ENCODE assay signal across 11 cellular contexts in the genomic region with DNA sequence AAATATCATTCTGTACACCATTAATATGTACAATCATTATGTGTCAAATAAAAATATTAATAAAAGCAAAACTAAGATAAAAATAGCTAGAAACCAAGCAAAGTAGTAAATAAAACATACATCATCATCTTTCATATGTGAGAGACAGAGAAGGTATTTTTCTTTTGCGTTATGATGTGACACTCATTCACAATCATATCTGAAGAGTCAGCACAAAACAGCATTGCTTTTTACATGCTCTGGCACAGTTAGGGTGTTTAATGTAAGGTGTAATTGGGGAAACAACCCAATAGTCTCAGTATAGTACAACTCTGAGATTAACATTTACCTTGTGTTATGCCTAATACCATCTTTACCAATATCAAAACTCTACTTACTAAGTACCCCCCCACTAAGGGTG.
"Had no signal": no experiment of that assay in that cellular context is flagged by ENCODE, and none has a peak within 500 bp of the region (broad histone marks: within the 10 kb centered on the region; RNA-seq: fewer than 3 reads in every experiment).

No MANE protein-coding gene starts in this region.

- H2AFZ ChIP-seq: GM23248, GM23338 had no signal

- H3K27ac ChIP-seq: GM23248 had no signal

- DNase-seq: GM23248, GOT3, H7, H9, HCEC 1CT, HFFc6 had no signal

- H3K9ac ChIP-seq: GM23248 had no signal

- H3K9me3 ChIP-seq: HAP-1 had no signal

- ATAC-seq: GM23338, HCT116 had no signal

- H3K4me3 ChIP-seq: GM23248, GM23338, HAP-1 had no signal

- FAIRE-seq: H1, H54 had no signal

- H3K4me1 ChIP-seq: HAP-1 had no signal

- H3K4me2 ChIP-seq: GM23338 had no signal

- H3K36me3 ChIP-seq: HAP-1 had no signal
